ENCODE assay signal across 1 cellular context in the genomic region with DNA sequence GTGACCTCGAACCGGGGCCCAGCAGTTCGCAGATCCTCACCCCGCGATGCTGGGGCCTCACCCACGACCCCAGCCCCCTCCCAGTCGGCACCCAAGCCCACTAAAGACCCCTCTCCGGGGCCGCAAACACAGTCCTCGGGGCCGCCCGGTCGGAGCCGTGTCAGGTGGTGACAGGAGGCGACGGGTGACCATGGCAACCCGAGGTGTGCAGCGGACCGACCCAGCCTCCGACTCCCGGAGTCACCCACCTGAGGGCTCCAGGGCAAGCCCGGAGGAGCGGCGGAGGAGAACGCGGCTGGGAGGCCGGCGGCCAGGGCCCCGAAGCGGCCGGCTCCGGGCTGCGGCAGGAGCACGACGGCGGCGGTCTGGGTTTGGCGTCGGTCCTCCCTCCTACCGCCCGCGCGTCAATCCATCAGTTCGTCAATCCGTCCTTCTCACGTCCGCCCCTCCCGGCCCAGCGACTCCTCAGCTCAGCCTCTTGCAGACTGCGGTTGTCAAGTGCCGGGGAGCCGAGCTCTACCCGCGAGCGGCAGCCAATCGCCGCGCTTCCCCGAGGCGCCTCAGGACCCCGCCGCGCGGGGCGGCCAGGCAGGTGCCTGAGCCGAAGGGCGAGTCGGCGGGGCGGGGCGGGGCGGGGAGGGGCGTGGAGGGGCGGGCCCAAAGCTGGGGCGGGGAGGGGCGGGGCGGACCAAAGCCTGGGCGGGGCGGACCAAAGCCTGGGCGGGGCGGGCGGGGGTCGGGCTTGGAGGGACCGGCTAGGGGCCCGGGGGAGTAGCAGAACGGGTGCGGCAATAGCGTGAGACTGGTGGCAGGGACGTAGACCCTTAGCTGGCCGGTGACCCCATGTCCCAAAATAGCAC.
TF ChIP-seq lines count a peak whose summit lies in the region.

A gene (minus strand): TSS at position 489 of the 860 bp plus-strand sequence. CDS start 18,590 bp downstream, outside the sequence.

TF ChIP-seq in K562, 482 proteins besides CTCF, POLR2A, EP300 and RAD21 (continued from another document and continues in another):
- TF ChIP-seq ZNF175 (CRISPR knock-in tag; IDR thresholded peaks at IDR 0.05; ENCODE audit: low read depth) (0 out of 2 replicates have a peak, but pooled peaks have one; percentile 49), MYBL2 (IDR thresholded peaks at IDR 0.05; ENCODE audit: low read depth) (no peak), MYBL2 (CRISPR knock-in tag; IDR thresholded peaks at IDR 0.05; ENCODE audit: borderline replicate concordance) (no peak), RBM14 (IDR thresholded peaks at IDR 0.05; ENCODE audit: borderline replicate concordance, insufficient read depth, low read depth, low read length) (no peak), LARP7 (IDR thresholded peaks at IDR 0.05) (no peak), NRF1 (conservative IDR thresholded peaks at IDR 0.05 in 1 of 2, IDR thresholded peaks at IDR 0.05 in 1 of 2) (peak in 1 of 2 experiments; percentile 57; a peak in 2 of 4 replicates), SRSF1 (IDR thresholded peaks at IDR 0.05; ENCODE audit: low read depth, low read length) (no peak), ZNF764 (CRISPR knock-in tag; IDR thresholded peaks at IDR 0.05; ENCODE audit: low read depth) (no peak), ZNF408 (CRISPR knock-in tag; IDR thresholded peaks at IDR 0.05; ENCODE audit: low read depth) (no peak), CCNT2 (IDR thresholded peaks at IDR 0.05; ENCODE audit: borderline replicate concordance, extremely low read depth, insufficient read length, low read depth, low read length) (peak; percentile 79), PTTG1 (tag; IDR thresholded peaks at IDR 0.05; ENCODE audit: low read depth) (no peak), RBM17 (IDR thresholded peaks at IDR 0.05; ENCODE audit: borderline replicate concordance, low read depth, low read length) (no peak), TCF7L2 (IDR thresholded peaks at IDR 0.05; ENCODE audit: low read depth, low read length) (no peak), MCM2 (IDR thresholded peaks at IDR 0.05; ENCODE audit: low read depth) (no peak), SMAD1 (IDR thresholded peaks at IDR 0.05; ENCODE audit: low read depth, low read length, partially characterized antibody) (no peak), EP400 (IDR thresholded peaks at IDR 0.05) (no peak), DNMT1 (IDR thresholded peaks at IDR 0.05) (no peak), BCL6 (CRISPR knock-in tag; IDR thresholded peaks at IDR 0.05) (no peak), HDAC6 (IDR thresholded peaks at IDR 0.05; ENCODE audit: low read depth, low read length) (no peak), ARNT (IDR thresholded peaks at IDR 0.05) (no peak), FOXA1 (IDR thresholded peaks at IDR 0.05; ENCODE audit: borderline replicate concordance) (no peak), RCOR1 (IDR thresholded peaks at IDR 0.05; ENCODE audit: borderline replicate concordance in 1 of 2, low read depth in 2 of 2, low read length in 2 of 2) (peak; percentile 52 to 81; a peak in 3 of 4 replicates), RBFOX2 (IDR thresholded peaks at IDR 0.05; ENCODE audit: low read depth, low read length) (peak; percentile 95), ZBTB7A (IDR thresholded peaks at IDR 0.05; ENCODE audit: borderline replicate concordance, control insufficient read depth, low read depth, low read length) (no peak), ZNF311 (CRISPR knock-in tag; IDR thresholded peaks at IDR 0.05) (no peak), EWSR1 (IDR thresholded peaks at IDR 0.05; ENCODE audit: borderline replicate concordance, low read depth, partially characterized antibody) (no peak), RAD51 (IDR thresholded peaks at IDR 0.05; ENCODE audit: borderline replicate concordance, low read depth) (no peak), KLF13 (tag; IDR thresholded peaks at IDR 0.05; ENCODE audit: borderline replicate concordance, low read depth) (peak; percentile 78), ZNF165 (CRISPR knock-in tag; IDR thresholded peaks at IDR 0.05; ENCODE audit: borderline replicate concordance) (no peak), SIRT6 (IDR thresholded peaks at IDR 0.05; ENCODE audit: low read depth, low read length) (no peak), MAZ (CRISPR knock-in tag; conservative IDR thresholded peaks at IDR 0.05 in 1 of 2, IDR thresholded peaks at IDR 0.05 in 1 of 2) (peak; percentile 95), ZFPM2 (CRISPR knock-in tag; IDR thresholded peaks at IDR 0.05) (no peak), ZNF24 (IDR thresholded peaks at IDR 0.05) (0 out of 2 replicates have a peak, but pooled peaks have one; percentile 39), FOXJ3 (CRISPR knock-in tag; IDR thresholded peaks at IDR 0.05) (no peak), NCOA1 (IDR thresholded peaks at IDR 0.05; ENCODE audit: low read depth) (no peak), SREBF2 (CRISPR knock-in tag; IDR thresholded peaks at IDR 0.05) (no peak), YBX1 (IDR thresholded peaks at IDR 0.05) (no peak), BRF1 (IDR thresholded peaks at IDR 0.05; ENCODE audit: borderline replicate concordance, extremely low read depth, insufficient read length) (no peak)
- TF ChIP-seq, protein P1, sequence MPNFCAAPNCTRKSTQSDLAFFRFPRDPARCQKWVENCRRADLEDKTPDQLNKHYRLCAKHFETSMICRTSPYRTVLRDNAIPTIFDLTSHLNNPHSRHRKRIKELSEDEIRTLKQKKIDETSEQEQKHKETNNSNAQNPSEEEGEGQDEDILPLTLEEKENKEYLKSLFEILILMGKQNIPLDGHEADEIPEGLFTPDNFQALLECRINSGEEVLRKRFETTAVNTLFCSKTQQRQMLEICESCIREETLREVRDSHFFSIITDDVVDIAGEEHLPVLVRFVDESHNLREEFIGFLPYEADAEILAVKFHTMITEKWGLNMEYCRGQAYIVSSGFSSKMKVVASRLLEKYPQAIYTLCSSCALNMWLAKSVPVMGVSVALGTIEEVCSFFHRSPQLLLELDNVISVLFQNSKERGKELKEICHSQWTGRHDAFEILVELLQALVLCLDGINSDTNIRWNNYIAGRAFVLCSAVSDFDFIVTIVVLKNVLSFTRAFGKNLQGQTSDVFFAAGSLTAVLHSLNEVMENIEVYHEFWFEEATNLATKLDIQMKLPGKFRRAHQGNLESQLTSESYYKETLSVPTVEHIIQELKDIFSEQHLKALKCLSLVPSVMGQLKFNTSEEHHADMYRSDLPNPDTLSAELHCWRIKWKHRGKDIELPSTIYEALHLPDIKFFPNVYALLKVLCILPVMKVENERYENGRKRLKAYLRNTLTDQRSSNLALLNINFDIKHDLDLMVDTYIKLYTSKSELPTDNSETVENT (CRISPR knock-in tag; IDR thresholded peaks at IDR 0.05): peak; percentile 91; the same call in 1 of the 2 replicates
- TF ChIP-seq, protein P2, sequence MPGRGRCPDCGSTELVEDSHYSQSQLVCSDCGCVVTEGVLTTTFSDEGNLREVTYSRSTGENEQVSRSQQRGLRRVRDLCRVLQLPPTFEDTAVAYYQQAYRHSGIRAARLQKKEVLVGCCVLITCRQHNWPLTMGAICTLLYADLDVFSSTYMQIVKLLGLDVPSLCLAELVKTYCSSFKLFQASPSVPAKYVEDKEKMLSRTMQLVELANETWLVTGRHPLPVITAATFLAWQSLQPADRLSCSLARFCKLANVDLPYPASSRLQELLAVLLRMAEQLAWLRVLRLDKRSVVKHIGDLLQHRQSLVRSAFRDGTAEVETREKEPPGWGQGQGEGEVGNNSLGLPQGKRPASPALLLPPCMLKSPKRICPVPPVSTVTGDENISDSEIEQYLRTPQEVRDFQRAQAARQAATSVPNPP (IDR thresholded peaks at IDR 0.05; ENCODE audit: borderline replicate concordance, insufficient read depth, insufficient read length): no peak
- TF ChIP-seq, protein P3, sequence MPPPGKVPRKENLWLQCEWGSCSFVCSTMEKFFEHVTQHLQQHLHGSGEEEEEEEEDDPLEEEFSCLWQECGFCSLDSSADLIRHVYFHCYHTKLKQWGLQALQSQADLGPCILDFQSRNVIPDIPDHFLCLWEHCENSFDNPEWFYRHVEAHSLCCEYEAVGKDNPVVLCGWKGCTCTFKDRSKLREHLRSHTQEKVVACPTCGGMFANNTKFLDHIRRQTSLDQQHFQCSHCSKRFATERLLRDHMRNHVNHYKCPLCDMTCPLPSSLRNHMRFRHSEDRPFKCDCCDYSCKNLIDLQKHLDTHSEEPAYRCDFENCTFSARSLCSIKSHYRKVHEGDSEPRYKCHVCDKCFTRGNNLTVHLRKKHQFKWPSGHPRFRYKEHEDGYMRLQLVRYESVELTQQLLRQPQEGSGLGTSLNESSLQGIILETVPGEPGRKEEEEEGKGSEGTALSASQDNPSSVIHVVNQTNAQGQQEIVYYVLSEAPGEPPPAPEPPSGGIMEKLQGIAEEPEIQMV (tag; conservative IDR thresholded peaks at IDR 0.05; ENCODE audit: low read depth): no peak
- TF ChIP-seq, protein P4, sequence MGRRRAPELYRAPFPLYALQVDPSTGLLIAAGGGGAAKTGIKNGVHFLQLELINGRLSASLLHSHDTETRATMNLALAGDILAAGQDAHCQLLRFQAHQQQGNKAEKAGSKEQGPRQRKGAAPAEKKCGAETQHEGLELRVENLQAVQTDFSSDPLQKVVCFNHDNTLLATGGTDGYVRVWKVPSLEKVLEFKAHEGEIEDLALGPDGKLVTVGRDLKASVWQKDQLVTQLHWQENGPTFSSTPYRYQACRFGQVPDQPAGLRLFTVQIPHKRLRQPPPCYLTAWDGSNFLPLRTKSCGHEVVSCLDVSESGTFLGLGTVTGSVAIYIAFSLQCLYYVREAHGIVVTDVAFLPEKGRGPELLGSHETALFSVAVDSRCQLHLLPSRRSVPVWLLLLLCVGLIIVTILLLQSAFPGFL (CRISPR knock-in tag; IDR thresholded peaks at IDR 0.05): no peak
- TF ChIP-seq, protein P5, sequence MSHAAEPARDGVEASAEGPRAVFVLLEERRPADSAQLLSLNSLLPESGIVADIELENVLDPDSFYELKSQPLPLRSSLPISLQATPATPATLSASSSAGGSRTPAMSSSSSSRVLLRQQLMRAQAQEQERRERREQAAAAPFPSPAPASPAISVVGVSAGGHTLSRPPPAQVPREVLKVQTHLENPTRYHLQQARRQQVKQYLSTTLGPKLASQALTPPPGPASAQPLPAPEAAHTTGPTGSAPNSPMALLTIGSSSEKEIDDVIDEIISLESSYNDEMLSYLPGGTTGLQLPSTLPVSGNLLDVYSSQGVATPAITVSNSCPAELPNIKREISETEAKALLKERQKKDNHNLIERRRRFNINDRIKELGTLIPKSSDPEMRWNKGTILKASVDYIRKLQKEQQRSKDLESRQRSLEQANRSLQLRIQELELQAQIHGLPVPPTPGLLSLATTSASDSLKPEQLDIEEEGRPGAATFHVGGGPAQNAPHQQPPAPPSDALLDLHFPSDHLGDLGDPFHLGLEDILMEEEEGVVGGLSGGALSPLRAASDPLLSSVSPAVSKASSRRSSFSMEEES (CRISPR knock-in tag; IDR thresholded peaks at IDR 0.05): no peak
- TF ChIP-seq, protein P6, sequence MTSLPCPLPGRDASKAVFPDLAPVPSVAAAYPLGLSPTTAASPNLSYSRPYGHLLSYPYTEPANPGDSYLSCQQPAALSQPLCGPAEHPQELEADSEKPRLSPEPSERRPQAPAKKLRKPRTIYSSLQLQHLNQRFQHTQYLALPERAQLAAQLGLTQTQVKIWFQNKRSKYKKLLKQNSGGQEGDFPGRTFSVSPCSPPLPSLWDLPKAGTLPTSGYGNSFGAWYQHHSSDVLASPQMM (CRISPR knock-in tag; IDR thresholded peaks at IDR 0.05): no peak
- TF ChIP-seq, protein P7, sequence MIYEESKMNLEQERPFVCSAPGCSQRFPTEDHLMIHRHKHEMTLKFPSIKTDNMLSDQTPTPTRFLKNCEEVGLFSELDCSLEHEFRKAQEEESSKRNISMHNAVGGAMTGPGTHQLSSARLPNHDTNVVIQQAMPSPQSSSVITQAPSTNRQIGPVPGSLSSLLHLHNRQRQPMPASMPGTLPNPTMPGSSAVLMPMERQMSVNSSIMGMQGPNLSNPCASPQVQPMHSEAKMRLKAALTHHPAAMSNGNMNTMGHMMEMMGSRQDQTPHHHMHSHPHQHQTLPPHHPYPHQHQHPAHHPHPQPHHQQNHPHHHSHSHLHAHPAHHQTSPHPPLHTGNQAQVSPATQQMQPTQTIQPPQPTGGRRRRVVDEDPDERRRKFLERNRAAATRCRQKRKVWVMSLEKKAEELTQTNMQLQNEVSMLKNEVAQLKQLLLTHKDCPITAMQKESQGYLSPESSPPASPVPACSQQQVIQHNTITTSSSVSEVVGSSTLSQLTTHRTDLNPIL (CRISPR knock-in tag; IDR thresholded peaks at IDR 0.05): no peak
- TF ChIP-seq, protein P8, sequence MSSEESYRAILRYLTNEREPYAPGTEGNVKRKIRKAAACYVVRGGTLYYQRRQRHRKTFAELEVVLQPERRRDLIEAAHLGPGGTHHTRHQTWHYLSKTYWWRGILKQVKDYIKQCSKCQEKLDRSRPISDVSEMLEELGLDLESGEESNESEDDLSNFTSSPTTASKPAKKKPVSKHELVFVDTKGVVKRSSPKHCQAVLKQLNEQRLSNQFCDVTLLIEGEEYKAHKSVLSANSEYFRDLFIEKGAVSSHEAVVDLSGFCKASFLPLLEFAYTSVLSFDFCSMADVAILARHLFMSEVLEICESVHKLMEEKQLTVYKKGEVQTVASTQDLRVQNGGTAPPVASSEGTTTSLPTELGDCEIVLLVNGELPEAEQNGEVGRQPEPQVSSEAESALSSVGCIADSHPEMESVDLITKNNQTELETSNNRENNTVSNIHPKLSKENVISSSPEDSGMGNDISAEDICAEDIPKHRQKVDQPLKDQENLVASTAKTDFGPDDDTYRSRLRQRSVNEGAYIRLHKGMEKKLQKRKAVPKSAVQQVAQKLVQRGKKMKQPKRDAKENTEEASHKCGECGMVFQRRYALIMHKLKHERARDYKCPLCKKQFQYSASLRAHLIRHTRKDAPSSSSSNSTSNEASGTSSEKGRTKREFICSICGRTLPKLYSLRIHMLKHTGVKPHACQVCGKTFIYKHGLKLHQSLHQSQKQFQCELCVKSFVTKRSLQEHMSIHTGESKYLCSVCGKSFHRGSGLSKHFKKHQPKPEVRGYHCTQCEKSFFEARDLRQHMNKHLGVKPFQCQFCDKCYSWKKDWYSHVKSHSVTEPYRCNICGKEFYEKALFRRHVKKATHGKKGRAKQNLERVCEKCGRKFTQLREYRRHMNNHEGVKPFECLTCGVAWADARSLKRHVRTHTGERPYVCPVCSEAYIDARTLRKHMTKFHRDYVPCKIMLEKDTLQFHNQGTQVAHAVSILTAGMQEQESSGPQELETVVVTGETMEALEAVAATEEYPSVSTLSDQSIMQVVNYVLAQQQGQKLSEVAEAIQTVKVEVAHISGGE (CRISPR knock-in tag; IDR thresholded peaks at IDR 0.05): peak in 1 of 3 experiments; percentile 9; a peak in 1 of 6 replicates
- TF ChIP-seq, protein P9, sequence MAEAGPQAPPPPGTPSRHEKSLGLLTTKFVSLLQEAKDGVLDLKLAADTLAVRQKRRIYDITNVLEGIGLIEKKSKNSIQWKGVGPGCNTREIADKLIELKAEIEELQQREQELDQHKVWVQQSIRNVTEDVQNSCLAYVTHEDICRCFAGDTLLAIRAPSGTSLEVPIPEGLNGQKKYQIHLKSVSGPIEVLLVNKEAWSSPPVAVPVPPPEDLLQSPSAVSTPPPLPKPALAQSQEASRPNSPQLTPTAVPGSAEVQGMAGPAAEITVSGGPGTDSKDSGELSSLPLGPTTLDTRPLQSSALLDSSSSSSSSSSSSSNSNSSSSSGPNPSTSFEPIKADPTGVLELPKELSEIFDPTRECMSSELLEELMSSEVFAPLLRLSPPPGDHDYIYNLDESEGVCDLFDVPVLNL (CRISPR knock-in tag; IDR thresholded peaks at IDR 0.05; ENCODE audit: low read depth): no peak
